9 cellular contexts compared by ENCODE assay signal in the genomic region with DNA sequence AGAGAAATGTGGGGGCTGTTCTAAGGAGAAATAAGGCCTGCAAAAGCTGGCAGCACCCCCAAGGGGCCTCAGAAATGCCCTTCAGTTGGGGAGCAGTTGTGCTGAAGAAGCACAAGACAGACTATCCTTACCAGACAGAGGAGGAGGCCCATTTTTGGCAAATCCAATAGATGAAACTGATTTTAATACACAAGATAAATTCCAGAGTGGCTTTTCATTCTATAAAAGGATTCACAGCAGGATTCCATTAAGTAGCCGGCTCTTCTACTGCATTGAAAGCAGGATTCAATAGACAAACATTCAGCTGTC. TPM values are rescaled to one million over a fixed set of nuclear protein-coding genes. Genes with fewer than 3 reads are reported as not detected.
A peak's percentile ranks its signal among the peaks of the same experiment; 100 is the strongest.
DNase-seq lines count a peak whose midpoint lies in the region; ATAC-seq and TF ChIP-seq lines count a peak whose summit lies in the region.
"Had no signal": no experiment of that assay in that cellular context is flagged by ENCODE, and none has a peak within 500 bp of the region (broad histone marks: within the 10 kb centered on the region; RNA-seq: fewer than 3 reads in every experiment).

No MANE protein-coding gene starts in this region.

- H3K4me3 ChIP-seq in heart left ventricle (peak overlapping the region in 2 of 12 donors; percentile 22 to 33), mononuclear cell (ENCODE audit: low read length) (peak overlapping the region; percentile 16)

- TF ChIP-seq CTCF in heart left ventricle (IDR thresholded peaks at IDR 0.05) (no peak), type B pancreatic cell (conservative IDR thresholded peaks at IDR 0.05) (no peak)

- H3K27me3 Mint-ChIP-seq in type B pancreatic cell, result no peaks in the 10 kb centered on the region

- 34 to 58% (median 46%) methylated on average over 1 of the region's 1 CpG for WGBS in heart left ventricle, 4 donors

- H3K9me3 ChIP-seq in heart left ventricle (no peaks in the 10 kb centered on the region), mononuclear cell (ENCODE audit: low read depth, low read length) (no peaks in the 10 kb centered on the region)

- H3K4me1 ChIP-seq in heart left ventricle (peaks cover 0 to 80% (median 12%) of the 10 kb centered on the region in 12 donors), mononuclear cell (ENCODE audit: insufficient read depth, low read length) (peaks cover 90% of the 10 kb centered on the region)

- H3K27me3 ChIP-seq in heart left ventricle, result no peaks in the 10 kb centered on the region
- H3K27me3 ChIP-seq in mononuclear cell (ENCODE audit: insufficient read depth, low read length), result no peaks in the 10 kb centered on the region

- peaks cover 7 to 22% of the 10 kb centered on the region in 2 donors for H3K36me3 Mint-ChIP-seq in activated naive CD4-positive, alpha-beta T cell treated with anti-CD3 and anti-CD28 coated beads, Interleukin-2, amount 50 U/mL, for 72 hours
- H3K36me3 Mint-ChIP-seq in type B pancreatic cell, result no peaks in the 10 kb centered on the region

- peak overlapping the region; percentile 96 to 97 for H3K27ac Mint-ChIP-seq in activated naive CD4-positive, alpha-beta T cell treated with anti-CD3 and anti-CD28 coated beads, Interleukin-2, amount 50 U/mL, for 72 hours
- no peak overlapping the region for H3K27ac Mint-ChIP-seq in type B pancreatic cell

- no peak for TF ChIP-seq POLR2A in heart left ventricle (IDR thresholded peaks at IDR 0.05)

- no peaks in the 10 kb centered on the region for H3K36me3 ChIP-seq in heart left ventricle

- H3K4me1 Mint-ChIP-seq in type B pancreatic cell (ENCODE audit: unreplicated experiment), result peaks cover 19% of the 10 kb centered on the region

- ATAC-seq in heart left ventricle (no peak), HG02981 (IDR thresholded peaks at IDR 0.05; ENCODE audit: unreplicated experiment) (no peak)
- no peak for ATAC-seq in activated naive CD4-positive, alpha-beta T cell treated with anti-CD3 and anti-CD28 coated beads, Interleukin-2, amount 50 U/mL, for 72 hours

- DNase-seq in heart left ventricle (no peak), cardiac septum (ENCODE audit: low spot score) (no peak), type B pancreatic cell (ENCODE audit: extremely low spot score, unreplicated experiment) (no peak), A172 (ENCODE audit: low spot score) (no peak), retina (no peak)
- no peak for DNase-seq in activated naive CD4-positive, alpha-beta T cell treated with anti-CD3 and anti-CD28 coated beads, Interleukin-2, amount 50 U/mL, for 72 hours (ENCODE audit: low spot score in 2 of 2)
- DNase-seq: NCI-H2029 had no signal

- H3K4me3 Mint-ChIP-seq in type B pancreatic cell, result peak overlapping the region; percentile 28

- intact Hi-C loops in heart left ventricle (cut with DNase I), result no loop called here
- intact Hi-C loops in cardiac septum (cut with DNase I), result no loop called here

- no peaks in the 10 kb centered on the region for H3K9me3 Mint-ChIP-seq in activated naive CD4-positive, alpha-beta T cell treated with anti-CD3 and anti-CD28 coated beads, Interleukin-2, amount 50 U/mL, for 72 hours
- no peaks in the 10 kb centered on the region for H3K9me3 Mint-ChIP-seq in type B pancreatic cell

- peak overlapping the region; percentile 33 to 94 (median 78) for H3K27ac ChIP-seq in heart left ventricle

RNA-seq across cellular contexts. Expression of a gene that starts 8.1 kb away (rescaled TPM):
- total RNA-seq in heart left ventricle (10 to 100 TPM in 5 of 9 donors, 1 to 10 TPM in 4; 7.6 to 36.4 (median 10.0) TPM), cardiac septum (10.1 TPM), mononuclear cell (141 TPM), type B pancreatic cell (ENCODE audit: low replicate concordance) (15.8 and 70.2 TPM in 2 replicates)
- polyA plus RNA-seq in heart left ventricle, result 1 to 10 TPM; 3.3 to 7.2 TPM
- 100 to 1,000 TPM; 110 to 233 TPM for total RNA-seq in activated naive CD4-positive, alpha-beta T cell treated with anti-CD3 and anti-CD28 coated beads, Interleukin-2, amount 50 U/mL, for 72 hours
- total RNA-seq in A172 (2014; rRNA removed; shearing (Covaris generic)), result 13.9 and 15.3 TPM in 2 replicates
